21 cellular contexts compared by ENCODE assay signal in genomic region chr5:18605186-18605585, GRCh38.
"Had no signal": no experiment of that assay in that cellular context is flagged by ENCODE, and none has a peak within 500 bp of the region (broad histone marks: within the 10 kb centered on the region; RNA-seq: fewer than 3 reads in every experiment).

No MANE protein-coding gene starts in this region.

- H3K4me3 ChIP-seq: lung, pancreas, suprapubic skin, thyroid gland, uterus had no signal

- ATAC-seq: foreskin keratinocyte, left cardiac atrium, left ventricle myocardium superior, pancreas, right cardiac atrium had no signal

- H3K4me1 Mint-ChIP-seq: naive B cell had no signal

- H3K27ac Mint-ChIP-seq: naive B cell, nephron, progenitor cell of endocrine pancreas, type B pancreatic cell had no signal

- DNase-seq: cortex of kidney; erythroblast; foreskin keratinocyte; kidney; left cardiac atrium; left ventricle myocardium superior; mesenchymal stem cell; naive B cell; occipital lobe; pancreas; right cardiac atrium; small intestine; stimulated activated CD4-positive, alpha-beta T cell treated with anti-CD3 and anti-CD28 coated beads, Interleukin-12 subunit alpha, Interleukin-12 subunit beta, amount 100 ng/mL, for 4 hours; stimulated activated naive CD4-positive, alpha-beta T cell treated with Interleukin-2 at 50 U/mL for 16 hours; thyroid gland; uterus had no signal

- H3K4me3 Mint-ChIP-seq: naive B cell, nephron, type B pancreatic cell had no signal

- H3K27me3 ChIP-seq: foreskin keratinocyte, pancreas, suprapubic skin, thyroid gland, uterus had no signal

- H3K9me3 Mint-ChIP-seq: nephron, type B pancreatic cell had no signal

- H3K9me3 ChIP-seq: pancreas, suprapubic skin, thyroid gland, uterus had no signal

- H3K36me3 ChIP-seq: pancreas, suprapubic skin, thyroid gland had no signal

- H3K27ac ChIP-seq: foreskin keratinocyte, pancreas, suprapubic skin, thyroid gland, uterus had no signal

- H3K36me3 Mint-ChIP-seq: naive B cell, type B pancreatic cell had no signal

- H3K27me3 Mint-ChIP-seq: naive B cell, progenitor cell of endocrine pancreas, type B pancreatic cell had no signal

- H3K4me1 ChIP-seq: foreskin keratinocyte, pancreas, suprapubic skin, thyroid gland, uterus had no signal
